In the genomic region with DNA sequence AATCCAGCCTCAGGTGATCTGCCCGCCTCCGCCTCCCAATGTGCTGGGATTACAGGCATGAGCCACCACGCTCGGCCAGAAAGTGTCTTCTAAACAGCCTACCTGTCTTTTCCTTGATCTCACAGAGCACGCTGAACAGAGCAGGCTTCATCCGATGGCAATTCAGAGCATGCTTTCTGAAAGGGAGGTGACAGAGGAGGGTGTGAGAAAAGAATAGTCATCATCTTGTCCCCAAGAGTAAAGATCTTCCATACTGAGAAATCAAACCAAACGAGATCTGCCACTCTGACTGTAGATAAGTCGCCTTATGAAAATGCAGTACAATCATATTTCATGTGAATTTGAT, we compare ENCODE assay signal across 15 cellular contexts. TPM values are rescaled to one million over a fixed set of nuclear protein-coding genes. Genes with fewer than 3 reads are reported as not detected.
A peak's percentile ranks its signal among the peaks of the same experiment; 100 is the strongest.
DNase-seq lines count a peak whose midpoint lies in the region; ATAC-seq and TF ChIP-seq lines count a peak whose summit lies in the region.
"Had no signal": no experiment of that assay in that cellular context is flagged by ENCODE, and none has a peak within 500 bp of the region (broad histone marks: within the 10 kb centered on the region; RNA-seq: fewer than 3 reads in every experiment).

No MANE protein-coding gene starts in this region.

- peak overlapping the region; percentile 99 for H3K27ac Mint-ChIP-seq in CD8-positive, alpha-beta T cell
- H3K27ac Mint-ChIP-seq in activated naive CD4-positive, alpha-beta T cell treated with anti-CD3 and anti-CD28 coated beads, Interleukin-2, amount 50 U/mL, for 72 hours = peak overlapping the region; percentile 100
- H3K27ac Mint-ChIP-seq: H9 had no signal

- peak overlapping the region; percentile 37 for H3K4me3 Mint-ChIP-seq in CD8-positive, alpha-beta T cell
- H3K4me3 Mint-ChIP-seq: H9 had no signal

- peak overlapping the region; percentile 65 for H3K4me2 ChIP-seq in OCI-LY3 (ENCODE audit: low read length)

- H3K36me3 Mint-ChIP-seq in CD8-positive, alpha-beta T cell = peaks cover 25% of the 10 kb centered on the region
- peaks cover 17 to 37% of the 10 kb centered on the region in 2 donors for H3K36me3 Mint-ChIP-seq in activated naive CD4-positive, alpha-beta T cell treated with anti-CD3 and anti-CD28 coated beads, Interleukin-2, amount 50 U/mL, for 72 hours

- no peaks in the 10 kb centered on the region for H3K9me3 ChIP-seq in CD8-positive, alpha-beta T cell (ENCODE audit: low read length)
- H3K9me3 ChIP-seq in OCI-LY3 (ENCODE audit: insufficient read depth, low read length) = no peaks in the 10 kb centered on the region
- H3K9me3 ChIP-seq: BE2C, MG63, ovary had no signal

- CTCF ChIA-PET in CD8-positive, alpha-beta T cell (lab: Charles Lee) = interaction anchor here (1.9 kb wide), 1 partner anchor 67 kb away, joined by 4 read pairs; no protein-coding TSS in a partner anchor

- peak in 1 of 7 experiments; percentile 58 for DNase-seq in CD8-positive, alpha-beta T cell
- peak; percentile 56 to 77 for DNase-seq in activated naive CD4-positive, alpha-beta T cell treated with anti-CD3 and anti-CD28 coated beads, Interleukin-2, amount 50 U/mL, for 72 hours (ENCODE audit: low spot score in 2 of 2)
- DNase-seq in stimulated activated CD4-positive, alpha-beta T cell treated with anti-CD3 and anti-CD28 coated beads, Interleukin-1b, Interleukin-23, amount 100 ng/mL, for 48 hours = peak; percentile 56
- DNase-seq in DMS 273 treated with DMSO at 0.1 percent for 48 hours (lab: John Stamatoyannopoulos, UW) (no peak), hippocampal formation (lab: John Stamatoyannopoulos, UW) (no peak), Right ventricle myocardium inferior (ENCODE audit: missing footprints) (no peak)
- DNase-seq: BE2C; H9; mesenchymal stem cell; MG63; NCI-H2081 treated with DMSO at 0.1 percent for 48 hours; NK-92 treated with Interleukin-12 subunit alpha and Interleukin-12 subunit beta, amount 100 ng/mL, for 24 hours; ovary had no signal

- POLR2A ChIA-PET in CD8-positive, alpha-beta T cell (lab: Charles Lee) = interaction anchor here (1.1 to 1.7 kb wide), 7 partner anchors 9 to 70 kb away, joined by 3 to 8 read pairs (median 5); partner anchors contain the start of genes LPAR2 and ZNF101

- peak overlapping the region; percentile 4 for H3K4me3 ChIP-seq in CD8-positive, alpha-beta T cell (ENCODE audit: low read depth, low read length)
- no peak overlapping the region for H3K4me3 ChIP-seq in OCI-LY3 (ENCODE audit: low read length)
- H3K4me3 ChIP-seq: MG63, ovary had no signal

- H3K4me1 ChIP-seq in CD8-positive, alpha-beta T cell (ENCODE audit: insufficient read depth, low read length) = peaks cover 71% of the 10 kb centered on the region
- H3K4me1 ChIP-seq in OCI-LY3 (ENCODE audit: low read length) = peaks cover 40% of the 10 kb centered on the region
- H3K4me1 ChIP-seq: BE2C had no signal

- H2AFZ ChIP-seq in OCI-LY3 (ENCODE audit: low read depth, low read length) = no peak overlapping the region

- peak; percentile 24 for ATAC-seq in CD8-positive, alpha-beta T cell
- peak; percentile 59 to 63 for ATAC-seq in activated naive CD4-positive, alpha-beta T cell treated with anti-CD3 and anti-CD28 coated beads, Interleukin-2, amount 50 U/mL, for 72 hours
- ATAC-seq in HG03457 (IDR thresholded peaks at IDR 0.05; ENCODE audit: unreplicated experiment) (no peak), Right ventricle myocardium inferior (no peak)

- no peaks in the 10 kb centered on the region for H4K20me1 ChIP-seq in OCI-LY3 (ENCODE audit: insufficient read depth, low read length)

- no peaks in the 10 kb centered on the region for H3K27me3 Mint-ChIP-seq in CD8-positive, alpha-beta T cell (ENCODE audit: low read depth)

- peak overlapping the region; percentile 34; the same call in 1 of the 2 replicates for H3K9ac ChIP-seq in OCI-LY3 (ENCODE audit: low read length)

- intact Hi-C loops in CD8-positive, alpha-beta T cell (cut with DNase I, micrococcal nuclease) = loop anchor here (2.0 to 5.0 kb wide), 3 partner anchors 30 to 133 kb away; partner anchors contain the start of genes LPAR2 (in 1 of the 2), ZNF101 (in 1 of the 2) and ZNF14 (in 1 of the 2)
- intact Hi-C loops in Right ventricle myocardium inferior (cut with DNase I) = no loop called here

- no peak for TF ChIP-seq CTCF in CD8-positive, alpha-beta T cell (IDR thresholded peaks at IDR 0.05)
- TF ChIP-seq CTCF in OCI-LY3 (IDR thresholded peaks at IDR 0.05; ENCODE audit: low read depth, low read length) = no peak

- peaks cover 66% of the 10 kb centered on the region for H3K4me1 Mint-ChIP-seq in CD8-positive, alpha-beta T cell (ENCODE audit: low read depth)

- H3K79me2 ChIP-seq in OCI-LY3 (ENCODE audit: low read length) = no peaks in the 10 kb centered on the region

- no peaks in the 10 kb centered on the region for H3K9me3 Mint-ChIP-seq in CD8-positive, alpha-beta T cell
- peaks cover 10% of the 10 kb centered on the region in 2 donors for H3K9me3 Mint-ChIP-seq in activated naive CD4-positive, alpha-beta T cell treated with anti-CD3 and anti-CD28 coated beads, Interleukin-2, amount 50 U/mL, for 72 hours
- H3K9me3 Mint-ChIP-seq: H9 had no signal

- H3K27ac ChIP-seq in CD8-positive, alpha-beta T cell (ENCODE audit: low read depth, low read length) = peak overlapping the region; percentile 94
- peak overlapping the region; percentile 71 for H3K27ac ChIP-seq in OCI-LY3 (ENCODE audit: low read length)
- H3K27ac ChIP-seq: ovary had no signal

- H3K36me3 ChIP-seq in CD8-positive, alpha-beta T cell (ENCODE audit: insufficient read depth, low read length) = no peaks in the 10 kb centered on the region
- no peaks in the 10 kb centered on the region for H3K36me3 ChIP-seq in OCI-LY3 (replicated peaks; ENCODE audit: low read depth, low read length)
- H3K36me3 ChIP-seq: BE2C, MG63, ovary had no signal

- no peaks in the 10 kb centered on the region for H3K27me3 ChIP-seq in CD8-positive, alpha-beta T cell (ENCODE audit: insufficient read depth, low read length)
- no peaks in the 10 kb centered on the region for H3K27me3 ChIP-seq in OCI-LY3 (ENCODE audit: low read depth, low read length)
- H3K27me3 ChIP-seq: BE2C, MG63, ovary had no signal

RNA-seq across cellular contexts. Expression of gene PBX4, which starts 19.3 kb away (rescaled TPM):
- 10 to 100 TPM; 44.4 to 48.8 TPM for total RNA-seq in CD8-positive, alpha-beta T cell
- 10 to 100 TPM; 27.6 to 37.3 TPM for total RNA-seq in activated naive CD4-positive, alpha-beta T cell treated with anti-CD3 and anti-CD28 coated beads, Interleukin-2, amount 50 U/mL, for 72 hours
- total RNA-seq in Right ventricle myocardium inferior = not detected

RNA-seq across cellular contexts. Expression of gene LPAR2, which starts 28.9 kb away (rescaled TPM):
- 10 to 100 TPM; 63.8 to 67.4 TPM for total RNA-seq in CD8-positive, alpha-beta T cell
- total RNA-seq in activated naive CD4-positive, alpha-beta T cell treated with anti-CD3 and anti-CD28 coated beads, Interleukin-2, amount 50 U/mL, for 72 hours = 100 to 1,000 TPM in 1 of 2 donors, 10 to 100 TPM in 1; 35.4 to 122 TPM
- total RNA-seq in Right ventricle myocardium inferior = 0.57 TPM

RNA-seq across cellular contexts. Expression of gene GMIP, which starts 44.3 kb away (rescaled TPM):
- total RNA-seq in CD8-positive, alpha-beta T cell = 10 to 100 TPM; 82.7 to 85.7 TPM
- total RNA-seq in activated naive CD4-positive, alpha-beta T cell treated with anti-CD3 and anti-CD28 coated beads, Interleukin-2, amount 50 U/mL, for 72 hours = 100 to 1,000 TPM in 1 of 2 donors, 10 to 100 TPM in 1; 69.7 to 106 TPM
- 4.5 TPM for total RNA-seq in Right ventricle myocardium inferior

Comparison
In these comparisons a context has a peak if more than half of its experiments do, and no peak if none do; other contexts are left out.
1. ATAC-seq: peak in CD8-positive, alpha-beta T cell (single experiment) and activated naive CD4-positive, alpha-beta T cell treated with anti-CD3 and anti-CD28 coated beads, Interleukin-2, amount 50 U/mL, for 72 hours (2 of 2); none in HG03457 (single experiment) and Right ventricle myocardium inferior (single experiment).
2. DNase-seq: peak in activated naive CD4-positive, alpha-beta T cell treated with anti-CD3 and anti-CD28 coated beads, Interleukin-2, amount 50 U/mL, for 72 hours (2 of 2) and stimulated activated CD4-positive, alpha-beta T cell treated with anti-CD3 and anti-CD28 coated beads, Interleukin-1b, Interleukin-23, amount 100 ng/mL, for 48 hours (single experiment); none in DMS 273 treated with DMSO at 0.1 percent for 48 hours (single experiment), hippocampal formation (0 of 2) and Right ventricle myocardium inferior (single experiment).
3. RNA of gene PBX4, which starts 19.3 kb away (total RNA-seq): 44.4 to 48.8 TPM in CD8-positive, alpha-beta T cell and 27.6 to 37.3 TPM in activated naive CD4-positive, alpha-beta T cell treated with anti-CD3 and anti-CD28 coated beads, Interleukin-2, amount 50 U/mL, for 72 hours; not detected in Right ventricle myocardium inferior (single experiment); every median in the first group is over 10 times any median in the second.
4. RNA of gene LPAR2, which starts 28.9 kb away (total RNA-seq): 35.4 to 122 TPM in activated naive CD4-positive, alpha-beta T cell treated with anti-CD3 and anti-CD28 coated beads, Interleukin-2, amount 50 U/mL, for 72 hours and 63.8 to 67.4 TPM in CD8-positive, alpha-beta T cell; 0.57 TPM in Right ventricle myocardium inferior (single experiment); every median in the first group is over 10 times any median in the second.
5. RNA of gene GMIP, which starts 44.3 kb away (total RNA-seq): 69.7 to 106 TPM in activated naive CD4-positive, alpha-beta T cell treated with anti-CD3 and anti-CD28 coated beads, Interleukin-2, amount 50 U/mL, for 72 hours and 82.7 to 85.7 TPM in CD8-positive, alpha-beta T cell; 4.5 TPM in Right ventricle myocardium inferior (single experiment); every median in the first group is over 10 times any median in the second.